ENCODE assay signal across 1 cellular context in genomic region chr2:190207929-190208328, GRCh38.
TF ChIP-seq lines count a peak whose summit lies in the region.

No MANE protein-coding gene starts in this region.

TF ChIP-seq in K562, 482 proteins besides CTCF, POLR2A, EP300 and RAD21 (continued from another document):
- TF ChIP-seq SLC30A9 (CRISPR knock-in tag; IDR thresholded peaks at IDR 0.05) (no peak), RBM15 (IDR thresholded peaks at IDR 0.05; ENCODE audit: insufficient read depth, low read length) (no peak), ZNF316 (IDR thresholded peaks at IDR 0.05) (peak; percentile 84), DPF2 (IDR thresholded peaks at IDR 0.05) (no peak), KLF10 (CRISPR knock-in tag; IDR thresholded peaks at IDR 0.05) (no peak), NELFE (IDR thresholded peaks at IDR 0.05; ENCODE audit: insufficient read depth, insufficient read length) (no peak)
